8 cellular contexts compared by ENCODE assay signal in genomic region chr3:36944641-36945270, GRCh38. TPM values are rescaled to one million over a fixed set of nuclear protein-coding genes. Genes with fewer than 3 reads are reported as not detected.
A peak's percentile ranks its signal among the peaks of the same experiment; 100 is the strongest.
DNase-seq lines count a peak whose midpoint lies in the region; ATAC-seq and TF ChIP-seq lines count a peak whose summit lies in the region.

Gene TRANK1, minus strand, starts transcription at chr3:36945054. Its CDS starts 245 bp downstream, at chr3:36944809.

- DNase-seq in GM10266 (ENCODE audit: extremely low spot score): peak; percentile 70
- DNase-seq in HFFc6: no peak
- peak; percentile 64 for DNase-seq in NCI-H2227 (lab: John Stamatoyannopoulos, UW; ENCODE audit: unreplicated experiment)
- DNase-seq in activated T-cell treated with anti-CD3 and anti-CD28 coated beads for 48 hours (ENCODE audit: low read depth): peak; percentile 73
- peak; percentile 69 for DNase-seq in fibroblast of gingiva (ENCODE audit: low read depth)
- peak; percentile 67 to 90 (median 78) for DNase-seq in naive thymus-derived CD8-positive, alpha-beta T cell
- peak; percentile 78 for DNase-seq in stimulated activated naive B cell treated with anti-CD40 and anti-IgM and Interleukin-4, amounts not matched to agents 10 μg/mL and 1 μg/mL and 100 μg/mL, for 72 hours
- DNase-seq in NK-92 treated with Interleukin-12 subunit alpha and Interleukin-12 subunit beta, amount 100 ng/mL, for 24 hours (lab: John Stamatoyannopoulos, UW): no peak

- POLR2A ChIA-PET in naive thymus-derived CD8-positive, alpha-beta T cell (lab: Charles Lee): interaction anchor here (0.6 to 3.4 kb wide), 16 partner anchors 10 to 1459 kb away, joined by 3 to 35 read pairs (median 4); partner anchors contain the start of genes EPM2AIP1 and MLH1

- H3K27me3 Mint-ChIP-seq in HFFc6 (ENCODE audit: insufficient read depth): peaks cover 9% of the 10 kb centered on the region
- H3K27me3 Mint-ChIP-seq in naive thymus-derived CD8-positive, alpha-beta T cell: no peaks in the 10 kb centered on the region
- no peaks in the 10 kb centered on the region for H3K27me3 Mint-ChIP-seq in stimulated activated naive B cell treated with anti-CD40 and anti-IgM and Interleukin-4, amounts not matched to agents 10 μg/mL and 1 μg/mL and 100 μg/mL, for 72 hours

- peak within 1 kb of the TSS; percentile 87 for H3K4me3 Mint-ChIP-seq in HFFc6
- peak within 1 kb of the TSS; percentile 78 to 91 (median 88) for H3K4me3 Mint-ChIP-seq in naive thymus-derived CD8-positive, alpha-beta T cell
- peak within 1 kb of the TSS; percentile 87 to 92 for H3K4me3 Mint-ChIP-seq in stimulated activated naive B cell treated with anti-CD40 and anti-IgM and Interleukin-4, amounts not matched to agents 10 μg/mL and 1 μg/mL and 100 μg/mL, for 72 hours

- no peak for TF ChIP-seq CTCF in GM10266 (IDR thresholded peaks at IDR 0.05; ENCODE audit: control insufficient read depth, insufficient read depth, low read depth, missing control alignments)
- no peak for TF ChIP-seq CTCF in HFFc6 (IDR thresholded peaks at IDR 0.05)

- peaks cover 7% of the 10 kb centered on the region for H3K4me1 Mint-ChIP-seq in HFFc6 (ENCODE audit: low read depth)
- peaks cover 4 to 25% (median 18%) of the 10 kb centered on the region in 4 donors for H3K4me1 Mint-ChIP-seq in naive thymus-derived CD8-positive, alpha-beta T cell
- H3K4me1 Mint-ChIP-seq in stimulated activated naive B cell treated with anti-CD40 and anti-IgM and Interleukin-4, amounts not matched to agents 10 μg/mL and 1 μg/mL and 100 μg/mL, for 72 hours: peaks cover 4 to 16% of the 10 kb centered on the region in 2 donors

- H3K36me3 Mint-ChIP-seq in HFFc6 (ENCODE audit: low read depth): peaks cover 25% of the 10 kb centered on the region
- peaks cover 0 to 10% (median 6%) of the 10 kb centered on the region in 3 donors for H3K36me3 Mint-ChIP-seq in naive thymus-derived CD8-positive, alpha-beta T cell
- H3K36me3 Mint-ChIP-seq in stimulated activated naive B cell treated with anti-CD40 and anti-IgM and Interleukin-4, amounts not matched to agents 10 μg/mL and 1 μg/mL and 100 μg/mL, for 72 hours: peaks cover 12 to 20% of the 10 kb centered on the region in 2 donors

- H3K27ac Mint-ChIP-seq in HFFc6: no peak within 1 kb of the TSS
- peak within 1 kb of the TSS; percentile 60 to 93 (median 89) for H3K27ac Mint-ChIP-seq in naive thymus-derived CD8-positive, alpha-beta T cell
- H3K27ac Mint-ChIP-seq in stimulated activated naive B cell treated with anti-CD40 and anti-IgM and Interleukin-4, amounts not matched to agents 10 μg/mL and 1 μg/mL and 100 μg/mL, for 72 hours: peak within 1 kb of the TSS; percentile 85

- H3K9me3 Mint-ChIP-seq in HFFc6: peaks cover 32% of the 10 kb centered on the region
- peaks cover 0 to 31% (median 10%) of the 10 kb centered on the region in 9 donors for H3K9me3 Mint-ChIP-seq in naive thymus-derived CD8-positive, alpha-beta T cell
- peaks cover 12% of the 10 kb centered on the region in 2 donors for H3K9me3 Mint-ChIP-seq in stimulated activated naive B cell treated with anti-CD40 and anti-IgM and Interleukin-4, amounts not matched to agents 10 μg/mL and 1 μg/mL and 100 μg/mL, for 72 hours

- peak; percentile 88 to 92 for ATAC-seq in naive thymus-derived CD8-positive, alpha-beta T cell
- peak; percentile 83 to 88 for ATAC-seq in stimulated activated naive B cell treated with anti-CD40 and anti-IgM and Interleukin-4, amounts not matched to agents 10 μg/mL and 1 μg/mL and 100 μg/mL, for 72 hours (replicated peaks)

RNA-seq across cellular contexts. Expression of gene TRANK1, which starts in this region (rescaled TPM):
- total RNA-seq in HFFc6 (2021; fragmentation: NEBNext Ultra II Directional; extraction: Animal tissue kit (Norgen Biotek cat#: 25700)): 1 to 10 TPM in 5 of 6 experiments, under 1 TPM in 1; 1.00 to 3.0 (median 1.4) TPM
- total RNA-seq in naive thymus-derived CD8-positive, alpha-beta T cell: 10 to 100 TPM; 84.5 to 92.3 TPM
- polyA plus RNA-seq in naive thymus-derived CD8-positive, alpha-beta T cell: 10 to 100 TPM; 16.0 to 20.3 (median 17.9) TPM

Comparison
In these comparisons a context has a peak if more than half of its experiments do, and no peak if none do; other contexts are left out.
1. RNA of gene TRANK1 (total RNA-seq): 84.5 to 92.3 TPM in naive thymus-derived CD8-positive, alpha-beta T cell; 1.00 to 3.0 TPM in HFFc6; every median in the first group is over 10 times any median in the second.
2. DNase-seq: peak in GM10266 (single experiment), NCI-H2227 (single experiment), activated T-cell treated with anti-CD3 and anti-CD28 coated beads for 48 hours (single experiment), fibroblast of gingiva (single experiment), naive thymus-derived CD8-positive, alpha-beta T cell (10 of 10) and stimulated activated naive B cell treated with anti-CD40 and anti-IgM and Interleukin-4, amounts not matched to agents 10 μg/mL and 1 μg/mL and 100 μg/mL, for 72 hours (single experiment); none in HFFc6 (single experiment) and NK-92 treated with Interleukin-12 subunit alpha and Interleukin-12 subunit beta, amount 100 ng/mL, for 24 hours (single experiment).
3. Peak in every context shown above with its lines, with median percentiles within 50 percentile points of each other: H3K4me3 Mint-ChIP-seq.